9 cellular contexts compared by ENCODE assay signal in the genomic region with DNA sequence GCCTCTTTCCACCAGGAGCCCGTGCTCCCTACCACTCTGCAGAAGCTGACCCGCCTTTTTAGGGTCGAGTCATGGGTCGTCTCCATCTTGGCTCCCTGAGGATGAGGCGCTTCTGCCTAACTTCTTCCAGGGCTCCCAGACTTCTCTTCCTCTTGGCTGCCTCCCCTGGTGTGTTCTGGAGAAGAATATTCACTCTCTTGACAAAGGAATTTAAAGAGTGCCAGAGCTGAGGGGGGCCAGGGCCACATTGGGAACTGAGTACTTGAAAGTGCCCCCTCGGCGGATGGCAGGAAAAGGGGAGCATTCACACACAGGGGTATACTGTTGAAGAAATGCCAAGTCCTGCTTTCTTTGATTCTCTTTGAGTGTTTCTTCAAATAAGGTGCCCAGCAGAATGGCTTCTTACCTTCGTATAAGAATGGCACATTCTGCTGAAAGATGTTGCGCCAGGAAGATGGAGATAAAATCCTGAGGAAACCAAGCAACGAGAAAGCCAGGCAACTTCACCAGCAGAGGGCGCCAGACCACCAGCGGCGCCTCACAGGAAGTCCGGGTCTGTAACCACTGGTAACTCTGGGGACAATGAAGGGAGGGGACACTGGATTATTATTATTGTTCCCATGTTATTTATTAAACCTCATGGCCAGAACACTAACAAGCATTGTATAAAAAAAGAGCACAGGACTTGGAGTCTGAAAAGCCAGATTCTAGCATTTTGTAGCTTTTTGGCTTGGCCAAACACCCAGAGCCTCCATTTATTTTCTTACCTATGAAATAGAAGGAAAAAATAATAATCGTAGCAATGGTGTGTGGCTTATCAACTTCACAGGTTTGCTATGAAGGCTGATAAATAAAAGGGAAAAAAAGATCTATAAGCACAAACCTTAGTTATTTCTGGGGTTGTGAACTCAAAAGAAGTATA.
DNase-seq lines count a peak whose midpoint lies in the region; ATAC-seq, FAIRE-seq and TF ChIP-seq lines count a peak whose summit lies in the region.
"Had no signal": no experiment of that assay in that cellular context is flagged by ENCODE, and none has a peak within 500 bp of the region (broad histone marks: within the 10 kb centered on the region; RNA-seq: fewer than 3 reads in every experiment).

No MANE protein-coding gene starts in this region.

- H3K9ac ChIP-seq in kidney (ENCODE audit: low read length in 2 of 2) = no peak overlapping the region

- no peak overlapping the region for H3K27ac ChIP-seq in kidney (ENCODE audit: low read depth in 2 of 2, low read length in 2 of 2)
- H3K27ac ChIP-seq: breast epithelium had no signal

- H3K4me3 ChIP-seq in kidney (ENCODE audit: low read length in 2 of 2) = no peak overlapping the region
- H3K4me3 ChIP-seq: breast epithelium had no signal

- intact Hi-C loops in kidney (cut with DNase I) = no loop called here

- no peak for TF ChIP-seq EP300 in Ishikawa (IDR thresholded peaks at IDR 0.05; ENCODE audit: borderline replicate concordance)

- H3K4me1 ChIP-seq in kidney (ENCODE audit: control insufficient read depth in 1 of 2, insufficient read depth in 1 of 2, low read depth in 1 of 2, low read length in 2 of 2) = peaks cover 3 to 4% of the 10 kb centered on the region in 2 donors
- H3K4me1 ChIP-seq: breast epithelium had no signal

- in situ Hi-C loops in G401 (cut with HindIII; ENCODE audit: low sequenced_read_pairs) = no loop called here

- peak; percentile 81 for TF ChIP-seq CTCF in kidney (IDR thresholded peaks at IDR 0.05; ENCODE audit: borderline replicate concordance, extremely low read depth, insufficient read depth)

- FAIRE-seq in kidney (lab: Jason Lieb, UNC) = no peak

- TF ChIP-seq RAD21 in Ishikawa (IDR thresholded peaks at IDR 0.05; ENCODE audit: low read depth) = peak; percentile 89

- H3K36me3 ChIP-seq in kidney (ENCODE audit: control insufficient read depth in 1 of 2, insufficient read depth in 2 of 2, low read length in 2 of 2) = no peaks in the 10 kb centered on the region
- H3K36me3 ChIP-seq: breast epithelium had no signal

- DNase-seq in EL (peak; percentile 62), T-helper 22 cell (ENCODE audit: low read depth) (peak; percentile 20), astrocyte of the hippocampus (ENCODE audit: low read depth, low spot score) (peak; percentile 60), kidney (peak; percentile 75), G401 (ENCODE audit: low spot score) (no peak)
- peak; percentile 44 for DNase-seq in stimulated activated CD8-positive, alpha-beta memory T cell treated with anti-CD3 and anti-CD28 coated beads, Interleukin-12 subunit alpha, Interleukin-12 subunit beta, amount 100 ng/mL, for 1 hour (ENCODE audit: low read depth)

- peak; percentile 80 for ATAC-seq in GM21529 (IDR thresholded peaks at IDR 0.05; ENCODE audit: unreplicated experiment)

- H3K9me3 ChIP-seq in kidney (ENCODE audit: control insufficient read depth in 1 of 2, low read length in 2 of 2) = no peaks in the 10 kb centered on the region

TF ChIP-seq in Ishikawa, 13 proteins besides CTCF, POLR2A, EP300 and RAD21:
- TF ChIP-seq, protein P1, sequence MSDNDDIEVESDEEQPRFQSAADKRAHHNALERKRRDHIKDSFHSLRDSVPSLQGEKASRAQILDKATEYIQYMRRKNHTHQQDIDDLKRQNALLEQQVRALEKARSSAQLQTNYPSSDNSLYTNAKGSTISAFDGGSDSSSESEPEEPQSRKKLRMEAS (IDR thresholded peaks at IDR 0.05) = no peak
- TF ChIP-seq TAF1 (IDR thresholded peaks at IDR 0.05; ENCODE audit: low read depth) = no peak
- no peak for TF ChIP-seq EGR1 (IDR thresholded peaks at IDR 0.05)
TF ChIP-seq in Ishikawa: peak in this region for 0.
